28 cellular contexts compared by ENCODE assay signal in the genomic region with DNA sequence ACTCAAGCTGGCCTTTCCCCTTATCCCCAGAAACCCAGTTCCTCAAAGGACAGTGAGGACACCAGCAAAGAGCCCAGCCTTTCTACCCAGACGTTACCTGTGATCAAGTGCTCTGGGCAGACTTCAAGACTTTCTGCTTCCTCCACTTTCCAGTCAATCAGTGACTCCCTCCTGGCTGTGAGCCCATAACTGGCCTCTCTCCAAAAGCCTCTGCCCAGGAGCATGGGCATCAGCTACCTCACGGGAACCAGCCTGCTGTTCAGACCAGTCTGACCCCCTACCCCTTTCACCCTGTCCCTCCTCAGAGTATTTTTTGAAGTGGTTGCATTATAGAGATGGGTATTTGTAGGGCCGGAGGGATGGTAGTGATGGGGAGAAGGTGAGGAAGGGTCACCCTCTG. TPM values are rescaled to one million over a fixed set of nuclear protein-coding genes. Genes with fewer than 3 reads are reported as not detected.
A peak's percentile ranks its signal among the peaks of the same experiment; 100 is the strongest.
DNase-seq lines count a peak whose midpoint lies in the region; ATAC-seq and TF ChIP-seq lines count a peak whose summit lies in the region.
"Had no signal": no experiment of that assay in that cellular context is flagged by ENCODE, and none has a peak within 500 bp of the region (broad histone marks: within the 10 kb centered on the region; RNA-seq: fewer than 3 reads in every experiment).

No MANE protein-coding gene starts in this region.

- 66 to 69% methylated on average over 3 of the region's 3 CpGs for WGBS in body of pancreas, 2 donors
- 71 to 89% methylated on average over 3 of the region's 3 CpGs for WGBS in lung, 2 donors

- H3K27me3 ChIP-seq in body of pancreas (no peaks in the 10 kb centered on the region), lung (ENCODE audit: control insufficient read depth, insufficient read depth) (no peaks in the 10 kb centered on the region)
- H3K27me3 ChIP-seq: BLaER1 treated with 17β-estradiol and CSF1 and Interleukin-3, amounts not matched to agents 10 nM and 100 nM had no signal

- H3K27ac ChIP-seq in body of pancreas: no peak overlapping the region
- H3K27ac ChIP-seq in lung (ENCODE audit: low read depth in 1 of 2, low read length in 1 of 2): no peak overlapping the region
- H3K27ac ChIP-seq: A549; BLaER1 treated with 17β-estradiol and CSF1 and Interleukin-3, amounts not matched to agents 10 nM and 100 nM; HL-60; RWPE1 had no signal

- DNase-seq in body of pancreas (peak; percentile 16 to 60 (median 32)), left lobe of liver (ENCODE audit: low spot score) (peak; percentile 84), lung (ENCODE audit: low spot score) (peak; percentile 67), renal cortical epithelial cell (ENCODE audit: low read depth) (peak; percentile 20), NCI-H1417 treated with DMSO at 0.1 percent for 48 hours (lab: John Stamatoyannopoulos, UW) (no peak), epidermal melanocyte (ENCODE audit: insufficient read length, low spot score) (no peak)
- DNase-seq in stimulated activated CD4-positive, alpha-beta T cell treated with anti-CD3 and anti-CD28 coated beads, Interleukin-1b, Interleukin-23, amount 100 ng/mL, for 48 hours: no peak
- DNase-seq: AML-193; CD4-positive, alpha-beta memory T cell; COR-L47; DMS 273 treated with DMSO at 0.1 percent for 48 hours; DMS79; EL; GDM1; NCI-H1092; NCI-H1436; NCI-H187; NCI-H2171 treated with DMSO at 0.1 percent for 48 hours; NCI-H345; NCI-H510A treated with DMSO at 0.1 percent for 48 hours; NCI-H748 treated with DMSO at 0.1 percent for 48 hours; SHP77 had no signal

- no peak overlapping the region for H3K4me3 ChIP-seq in body of pancreas
- no peak overlapping the region for H3K4me3 ChIP-seq in lung
- H3K4me3 ChIP-seq: A549; BLaER1 treated with 17β-estradiol and CSF1 and Interleukin-3, amounts not matched to agents 10 nM and 100 nM; GM12878 had no signal

- ATAC-seq in body of pancreas (no peak), left lobe of liver (peak; percentile 41), lung (ENCODE audit: insufficient read depth, low FRiP score) (peak; percentile 53), GM21367 (IDR thresholded peaks at IDR 0.05; ENCODE audit: unreplicated experiment) (no peak)
- ATAC-seq: A549, GM12878 had no signal

- TF ChIP-seq POLR2A in body of pancreas (IDR thresholded peaks at IDR 0.05): no peak

- H3K9me3 ChIP-seq in body of pancreas: no peaks in the 10 kb centered on the region
- H3K9me3 ChIP-seq in lung (ENCODE audit: control insufficient read depth in 2 of 2, insufficient read depth in 1 of 2, low read length in 1 of 2): no peaks in the 10 kb centered on the region
- H3K9me3 ChIP-seq: A549; BLaER1 treated with 17β-estradiol and CSF1 and Interleukin-3, amounts not matched to agents 10 nM and 100 nM had no signal

- TF ChIP-seq CTCF in body of pancreas (IDR thresholded peaks at IDR 0.05): no peak
- no peak for TF ChIP-seq CTCF in lung (IDR thresholded peaks at IDR 0.05; ENCODE audit: control extremely low read depth, extremely low read depth)

- intact Hi-C loops in body of pancreas (cut with DNase I): no loop called here

- H3K4me1 ChIP-seq in body of pancreas (no peaks in the 10 kb centered on the region), lung (ENCODE audit: control insufficient read depth in 2 of 2, insufficient read depth in 2 of 2, low read length in 2 of 2) (peaks cover 0 to 3% of the 10 kb centered on the region in 2 donors)
- H3K4me1 ChIP-seq: A549 had no signal

- H3K36me3 ChIP-seq in body of pancreas (replicated peaks in 1 of 2; ENCODE audit: insufficient read depth in 1 of 2, low read depth in 2 of 2) (peaks cover 0 to 15% of the 10 kb centered on the region in 2 donors), lung (ENCODE audit: control insufficient read depth in 2 of 2, insufficient read depth in 2 of 2, low read length in 2 of 2) (peaks cover 28 to 33% of the 10 kb centered on the region in 2 donors)

RNA-seq across cellular contexts. Expression of gene CYP27A1, which starts 27.7 kb away (rescaled TPM):
- 1 to 10 TPM; 9.3 to 9.9 TPM for total RNA-seq in body of pancreas
- total RNA-seq in left lobe of liver: 263 TPM
- 100 to 1,000 TPM in 1 of 2 donors, 10 to 100 TPM in 1; 38.3 to 110 TPM for total RNA-seq in lung
- 10 to 100 TPM; 65.3 to 88.9 TPM for polyA plus RNA-seq in lung
- total RNA-seq in renal cortical epithelial cell: 18.6 and 42.8 TPM in 2 replicates

RNA-seq across cellular contexts. Expression of gene TTLL4, which starts 43.6 kb away (rescaled TPM):
- 10 to 100 TPM in 1 of 2 donors, 1 to 10 TPM in 1; 9.1 to 31.3 TPM for total RNA-seq in body of pancreas
- 7.4 TPM for total RNA-seq in left lobe of liver
- 10 to 100 TPM; 25.1 to 30.5 TPM for total RNA-seq in lung
- polyA plus RNA-seq in lung: 10 to 100 TPM; 18.6 to 19.6 TPM
- total RNA-seq in renal cortical epithelial cell: 4.9 and 17.9 TPM in 2 replicates

Comparison
In these comparisons a context has a peak if more than half of its experiments do, and no peak if none do; other contexts are left out.
1. ATAC-seq: peak in left lobe of liver (single experiment) and lung (single experiment); none in body of pancreas (single experiment) and GM21367 (single experiment).
2. DNase-seq: peak in body of pancreas (4 of 4), left lobe of liver (single experiment), lung (single experiment) and renal cortical epithelial cell (single experiment); none in stimulated activated CD4-positive, alpha-beta T cell treated with anti-CD3 and anti-CD28 coated beads, Interleukin-1b, Interleukin-23, amount 100 ng/mL, for 48 hours (single experiment), NCI-H1417 treated with DMSO at 0.1 percent for 48 hours (single experiment) and epidermal melanocyte (single experiment).